In genomic region chr1:220221670-220222069, GRCh38 we compare ENCODE assay signal across 23 cellular contexts. TPM values are rescaled to one million over a fixed set of nuclear protein-coding genes. Genes with fewer than 3 reads are reported as not detected.
DNase-seq lines count a peak whose midpoint lies in the region; ATAC-seq, FAIRE-seq and TF ChIP-seq lines count a peak whose summit lies in the region.
"Had no signal": no experiment of that assay in that cellular context is flagged by ENCODE, and none has a peak within 500 bp of the region (broad histone marks: within the 10 kb centered on the region; RNA-seq: fewer than 3 reads in every experiment).

No MANE protein-coding gene starts in this region.

- POLR2A ChIA-PET in WTC11 (lab: Charles Lee) = no interaction called here
- POLR2A ChIA-PET in activated CD4-positive, alpha-beta memory T cell treated with anti-CD3 and anti-CD28 coated beads for 36 hours (lab: Charles Lee) = no interaction called here

- no peak for TF ChIP-seq CTCF in WTC11 (IDR thresholded peaks at IDR 0.05)
- TF ChIP-seq CTCF in foreskin keratinocyte (conservative IDR thresholded peaks at IDR 0.05) = no peak

- ATAC-seq in WTC11 = no peak
- no peak for ATAC-seq in foreskin keratinocyte
- ATAC-seq in HG02884 (IDR thresholded peaks at IDR 0.05; ENCODE audit: unreplicated experiment) = no peak
- ATAC-seq: Right ventricle myocardium inferior had no signal

- FAIRE-seq in endometrium (lab: Jason Lieb, UNC) = peak; percentile 39
- FAIRE-seq: islet of Langerhans had no signal

- peak; percentile 52 for DNase-seq in DMS79 treated with DMSO at 0.1 percent for 48 hours (lab: John Stamatoyannopoulos, UW)
- DNase-seq in NCI-H1092 treated with DMSO at 0.1 percent for 48 hours (lab: John Stamatoyannopoulos, UW) = peak; percentile 68
- peak; percentile 16 for DNase-seq in NCI-H2227 (lab: John Stamatoyannopoulos, UW; ENCODE audit: unreplicated experiment)
- no peak for DNase-seq in WTC11 (ENCODE audit: low spot score)
- DNase-seq in foreskin keratinocyte = no peak
- DNase-seq in activated CD4-positive, alpha-beta memory T cell treated with anti-CD3 and anti-CD28 coated beads for 36 hours = no peak
- DNase-seq: activated T-cell treated with anti-CD3 and anti-CD28 coated beads for 4 hours; amniotic stem cell; CD4-positive, CD25-positive, alpha-beta regulatory T cell; dermis blood vessel endothelial cell; DND-41; foreskin melanocyte; H7; hippocampal formation; retina; stimulated activated CD4-positive, alpha-beta T cell treated with anti-CD3 and anti-CD28 coated beads, Interleukin-12 subunit alpha, Interleukin-12 subunit beta, amount 100 ng/mL, for 4 hours had no signal

- intact Hi-C loops in activated CD4-positive, alpha-beta memory T cell treated with anti-CD3 and anti-CD28 coated beads for 36 hours (cut with micrococcal nuclease) = no loop called here

- H3K27me3 ChIP-seq in foreskin keratinocyte = no peaks in the 10 kb centered on the region
- H3K27me3 ChIP-seq: cardiac muscle cell, suprapubic skin had no signal

- H3K9me3 Mint-ChIP-seq in WTC11 = no peaks in the 10 kb centered on the region
- H3K9me3 Mint-ChIP-seq in activated CD4-positive, alpha-beta memory T cell treated with anti-CD3 and anti-CD28 coated beads for 36 hours = no peaks in the 10 kb centered on the region
- H3K9me3 Mint-ChIP-seq: CD4-positive, CD25-positive, alpha-beta regulatory T cell had no signal

- no peaks in the 10 kb centered on the region; the same call in 1 of the 2 replicates for H3K36me3 Mint-ChIP-seq in WTC11
- H3K36me3 Mint-ChIP-seq in activated CD4-positive, alpha-beta memory T cell treated with anti-CD3 and anti-CD28 coated beads for 36 hours = peaks cover 8% of the 10 kb centered on the region

- no peak overlapping the region for H3K27ac ChIP-seq in foreskin keratinocyte
- H3K27ac ChIP-seq: cardiac muscle cell, epithelial cell of prostate, suprapubic skin had no signal

- H3K4me1 Mint-ChIP-seq in WTC11 = peaks cover 49% of the 10 kb centered on the region
- peaks cover 63% of the 10 kb centered on the region for H3K4me1 Mint-ChIP-seq in activated CD4-positive, alpha-beta memory T cell treated with anti-CD3 and anti-CD28 coated beads for 36 hours (ENCODE audit: low read depth)

- H3K4me1 ChIP-seq in foreskin keratinocyte = peaks cover 10% of the 10 kb centered on the region

- no peak overlapping the region for H3K27ac Mint-ChIP-seq in WTC11
- no peak overlapping the region for H3K27ac Mint-ChIP-seq in activated CD4-positive, alpha-beta memory T cell treated with anti-CD3 and anti-CD28 coated beads for 36 hours

- H3K27me3 Mint-ChIP-seq in WTC11 (ENCODE audit: low read depth) = no peaks in the 10 kb centered on the region
- no peaks in the 10 kb centered on the region for H3K27me3 Mint-ChIP-seq in activated CD4-positive, alpha-beta memory T cell treated with anti-CD3 and anti-CD28 coated beads for 36 hours
- H3K27me3 Mint-ChIP-seq: CD4-positive, CD25-positive, alpha-beta regulatory T cell had no signal

- H3K4me3 Mint-ChIP-seq in WTC11 = no peak overlapping the region
- no peak overlapping the region for H3K4me3 Mint-ChIP-seq in activated CD4-positive, alpha-beta memory T cell treated with anti-CD3 and anti-CD28 coated beads for 36 hours
- H3K4me3 Mint-ChIP-seq: CD4-positive, CD25-positive, alpha-beta regulatory T cell had no signal

- CTCF ChIA-PET in WTC11 (lab: Charles Lee) = no interaction called here
- CTCF ChIA-PET in activated CD4-positive, alpha-beta memory T cell treated with anti-CD3 and anti-CD28 coated beads for 36 hours (lab: Charles Lee) = no interaction called here

TF ChIP-seq in WTC11, 78 proteins besides CTCF, POLR2A, EP300 and RAD21 (continues in another document):
- TF ChIP-seq ATF3 (CRISPR knock-in tag; conservative IDR thresholded peaks at IDR 0.05) = no peak
- no peak for TF ChIP-seq NFATC4 (CRISPR knock-in tag; IDR thresholded peaks at IDR 0.05)
- no peak for TF ChIP-seq SOX15 (CRISPR knock-in tag; IDR thresholded peaks at IDR 0.05)
- TF ChIP-seq AFF4 (CRISPR knock-in tag; IDR thresholded peaks at IDR 0.05; ENCODE audit: borderline replicate concordance) = no peak
- TF ChIP-seq USF2 (CRISPR knock-in tag; IDR thresholded peaks at IDR 0.05) = no peak
- no peak for TF ChIP-seq ZNF263 (CRISPR knock-in tag; IDR thresholded peaks at IDR 0.05; ENCODE audit: low read depth)
- TF ChIP-seq ZMAT4 (CRISPR knock-in tag; IDR thresholded peaks at IDR 0.05) = no peak
- TF ChIP-seq GRHL2 (CRISPR knock-in tag; IDR thresholded peaks at IDR 0.05; ENCODE audit: insufficient replicate concordance, severe bottlenecking) = no peak
- TF ChIP-seq CDX4 (CRISPR knock-in tag; IDR thresholded peaks at IDR 0.05; ENCODE audit: borderline replicate concordance) = no peak
- TF ChIP-seq ZBTB43 (CRISPR knock-in tag; IDR thresholded peaks at IDR 0.05) = no peak
- no peak for TF ChIP-seq ZNF317 (CRISPR knock-in tag; IDR thresholded peaks at IDR 0.05; ENCODE audit: borderline replicate concordance, low read depth)

RNA-seq across cellular contexts. Expression of gene RAB3GAP2, which starts 50.6 kb away (rescaled TPM):
- total RNA-seq in WTC11 (2021) = 45.7 to 64.3 TPM (median 52.8 TPM) in 3 replicates
- total RNA-seq in foreskin keratinocyte = 27.1 and 32.0 TPM in 2 replicates
- polyA plus RNA-seq in foreskin keratinocyte = 6.3 and 7.5 TPM in 2 replicates
- total RNA-seq in activated CD4-positive, alpha-beta memory T cell treated with anti-CD3 and anti-CD28 coated beads for 36 hours = 10 to 100 TPM; 46.1 to 46.5 TPM

Comparison
In these comparisons a context has a peak if more than half of its experiments do, and no peak if none do; other contexts are left out.
1. DNase-seq: peak in DMS79 treated with DMSO at 0.1 percent for 48 hours (single experiment), NCI-H1092 treated with DMSO at 0.1 percent for 48 hours (single experiment) and NCI-H2227 (single experiment); none in WTC11 (single experiment), foreskin keratinocyte (0 of 2) and activated CD4-positive, alpha-beta memory T cell treated with anti-CD3 and anti-CD28 coated beads for 36 hours (single experiment).